ENCODE assay signal across 10 cellular contexts in genomic region chr11:95081412-95081811, GRCh38. TPM values are rescaled to one million over a fixed set of nuclear protein-coding genes. Genes with fewer than 3 reads are reported as not detected.
DNase-seq lines count a peak whose midpoint lies in the region; ATAC-seq and TF ChIP-seq lines count a peak whose summit lies in the region.
"Had no signal": no experiment of that assay in that cellular context is flagged by ENCODE, and none has a peak within 500 bp of the region (broad histone marks: within the 10 kb centered on the region; RNA-seq: fewer than 3 reads in every experiment).

No MANE protein-coding gene starts in this region.

- H3K27me3 ChIP-seq in neuron (ENCODE audit: insufficient read depth, low read length) (no peaks in the 10 kb centered on the region), upper lobe of left lung (no peaks in the 10 kb centered on the region)

- H3K36me3 ChIP-seq in neuron (ENCODE audit: insufficient read depth, low read length) (no peaks in the 10 kb centered on the region), upper lobe of left lung (no peaks in the 10 kb centered on the region)

- H3K27ac Mint-ChIP-seq in activated CD4-positive, alpha-beta T cell treated with anti-CD3 and anti-CD28 coated beads, Interleukin-2, amount 10 ng/mL, durations not matched to agents 24 days and 14 days, result peak overlapping the region; percentile 35
- no peak overlapping the region for H3K27ac Mint-ChIP-seq in activated CD4-positive, alpha-beta memory T cell treated with anti-CD3 and anti-CD28 coated beads for 36 hours
- no peak overlapping the region for H3K27ac Mint-ChIP-seq in activated naive CD4-positive, alpha-beta T cell treated with anti-CD3 and anti-CD28 coated beads, Interleukin-2, amount 50 U/mL, for 72 hours

- H3K9me3 Mint-ChIP-seq in activated CD4-positive, alpha-beta T cell treated with anti-CD3 and anti-CD28 coated beads, Interleukin-2, amount 10 ng/mL, durations not matched to agents 24 days and 14 days, result no peaks in the 10 kb centered on the region
- no peaks in the 10 kb centered on the region for H3K9me3 Mint-ChIP-seq in activated CD4-positive, alpha-beta memory T cell treated with anti-CD3 and anti-CD28 coated beads for 36 hours
- no peaks in the 10 kb centered on the region for H3K9me3 Mint-ChIP-seq in activated naive CD4-positive, alpha-beta T cell treated with anti-CD3 and anti-CD28 coated beads, Interleukin-2, amount 50 U/mL, for 72 hours

- H2AFZ ChIP-seq in neuron (ENCODE audit: low read depth, low read length), result peak overlapping the region; percentile 66

- H3K4me1 Mint-ChIP-seq in activated CD4-positive, alpha-beta T cell treated with anti-CD3 and anti-CD28 coated beads, Interleukin-2, amount 10 ng/mL, durations not matched to agents 24 days and 14 days, result peaks cover 50% of the 10 kb centered on the region
- peaks cover 43% of the 10 kb centered on the region for H3K4me1 Mint-ChIP-seq in activated CD4-positive, alpha-beta memory T cell treated with anti-CD3 and anti-CD28 coated beads for 36 hours (ENCODE audit: low read depth)

- POLR2A ChIA-PET in activated CD4-positive, alpha-beta memory T cell treated with anti-CD3 and anti-CD28 coated beads for 36 hours (lab: Charles Lee), result interaction anchor here (1.0 to 1.4 kb wide), 3 partner anchors 7 to 17 kb away, joined by 3 to 4 read pairs (median 3); partner anchors contain the start of gene ENDOD1

- no peak for TF ChIP-seq POLR2A in upper lobe of left lung (IDR thresholded peaks at IDR 0.05)

- H3K4me1 ChIP-seq in neuron (ENCODE audit: insufficient read depth, low read length) (peaks cover 11% of the 10 kb centered on the region), upper lobe of left lung (peaks cover 12 to 28% (median 19%) of the 10 kb centered on the region in 4 donors)

- no peak overlapping the region for H3K4me3 ChIP-seq in neuron (ENCODE audit: low read length)
- H3K4me3 ChIP-seq in upper lobe of left lung, result no peak overlapping the region

- H3K27me3 Mint-ChIP-seq in activated CD4-positive, alpha-beta T cell treated with anti-CD3 and anti-CD28 coated beads, Interleukin-2, amount 10 ng/mL, durations not matched to agents 24 days and 14 days, result no peaks in the 10 kb centered on the region
- no peaks in the 10 kb centered on the region for H3K27me3 Mint-ChIP-seq in activated CD4-positive, alpha-beta memory T cell treated with anti-CD3 and anti-CD28 coated beads for 36 hours

- 23 to 42% methylated on average over 3 to 4 of the region's 4 CpGs for WGBS in upper lobe of left lung, 2 donors

- DNase-seq in activated CD4-positive, alpha-beta T cell treated with anti-CD3 and anti-CD28 coated beads, Interleukin-2, amount 10 ng/mL, durations not matched to agents 24 days and 14 days, result no peak
- no peak for DNase-seq in activated CD4-positive, alpha-beta T cell treated with anti-CD3 and anti-CD28 coated beads for 4 hours
- DNase-seq in Right ventricle myocardium superior (peak; percentile 46), upper lobe of left lung (peak in 1 of 2 donors; percentile 40)
- DNase-seq in activated CD4-positive, alpha-beta memory T cell treated with anti-CD3 and anti-CD28 coated beads for 36 hours, result no peak
- DNase-seq in activated naive CD4-positive, alpha-beta T cell treated with anti-CD3 and anti-CD28 coated beads, Interleukin-2, amount 50 U/mL, for 72 hours (ENCODE audit: low spot score in 2 of 2), result no peak
- DNase-seq: NCI-H526 treated with DMSO at 0.1 percent for 48 hours had no signal

- TF ChIP-seq EP300 in upper lobe of left lung (IDR thresholded peaks at IDR 0.05), result peak in 1 of 4 donors; percentile 12

- H3K27ac ChIP-seq in upper lobe of left lung, result peak overlapping the region in 3 of 4 donors; percentile 42 to 78 (median 50)
- H3K27ac ChIP-seq: 22Rv1 had no signal

- H3K9me3 ChIP-seq in neuron (ENCODE audit: low read length) (no peaks in the 10 kb centered on the region), upper lobe of left lung (no peaks in the 10 kb centered on the region)

- H3K36me3 Mint-ChIP-seq in activated CD4-positive, alpha-beta T cell treated with anti-CD3 and anti-CD28 coated beads, Interleukin-2, amount 10 ng/mL, durations not matched to agents 24 days and 14 days (ENCODE audit: low read depth), result peaks cover 2% of the 10 kb centered on the region
- H3K36me3 Mint-ChIP-seq in activated CD4-positive, alpha-beta memory T cell treated with anti-CD3 and anti-CD28 coated beads for 36 hours, result peaks cover 2% of the 10 kb centered on the region
- H3K36me3 Mint-ChIP-seq in activated naive CD4-positive, alpha-beta T cell treated with anti-CD3 and anti-CD28 coated beads, Interleukin-2, amount 50 U/mL, for 72 hours, result no peaks in the 10 kb centered on the region

- no peak overlapping the region for H3K4me3 Mint-ChIP-seq in activated CD4-positive, alpha-beta T cell treated with anti-CD3 and anti-CD28 coated beads, Interleukin-2, amount 10 ng/mL, durations not matched to agents 24 days and 14 days
- no peak overlapping the region for H3K4me3 Mint-ChIP-seq in activated CD4-positive, alpha-beta memory T cell treated with anti-CD3 and anti-CD28 coated beads for 36 hours

- peak; percentile 70 for ATAC-seq in Right ventricle myocardium superior (ENCODE audit: poor library complexity)
- ATAC-seq in upper lobe of left lung (ENCODE audit: low FRiP score in 2 of 2), result peak in 1 of 2 donors; percentile 50
- ATAC-seq in HG03520 (IDR thresholded peaks at IDR 0.05; ENCODE audit: unreplicated experiment), result no peak
- ATAC-seq in activated naive CD4-positive, alpha-beta T cell treated with anti-CD3 and anti-CD28 coated beads, Interleukin-2, amount 50 U/mL, for 72 hours, result no peak

- CTCF ChIA-PET in activated CD4-positive, alpha-beta memory T cell treated with anti-CD3 and anti-CD28 coated beads for 36 hours (lab: Charles Lee), result interaction anchor here (1.1 to 8.9 kb wide), 4 partner anchors 12 to 624 kb away, joined by 3 to 111 read pairs (median 8); partner anchors contain the start of gene SRSF8

- TF ChIP-seq CTCF in upper lobe of left lung (IDR thresholded peaks at IDR 0.05), result no peak

- intact Hi-C loops in activated CD4-positive, alpha-beta T cell treated with anti-CD3 and anti-CD28 coated beads, Interleukin-2, amount 10 ng/mL, durations not matched to agents 24 days and 14 days (cut with micrococcal nuclease), result no loop called here
- intact Hi-C loops in Right ventricle myocardium superior (cut with DNase I), result no loop called here
- intact Hi-C loops in activated CD4-positive, alpha-beta memory T cell treated with anti-CD3 and anti-CD28 coated beads for 36 hours (cut with micrococcal nuclease), result loop anchor here (5.0 to 10.0 kb wide), 2 partner anchors 539 to 983 kb away; partner anchors contain the start of gene FUT4

RNA-seq across cellular contexts. Expression of gene ENDOD1, which starts 8.2 kb away (rescaled TPM):
- 34.1 and 34.3 TPM in 2 replicates for total RNA-seq in activated CD4-positive, alpha-beta T cell treated with anti-CD3 and anti-CD28 coated beads, Interleukin-2, amount 10 ng/mL, durations not matched to agents 24 days and 14 days
- total RNA-seq in Right ventricle myocardium superior, result 10.4 TPM
- 10 to 100 TPM; 15.7 to 37.3 (median 27.1) TPM for total RNA-seq in upper lobe of left lung
- 10 to 100 TPM; 25.9 TPM for total RNA-seq in activated CD4-positive, alpha-beta memory T cell treated with anti-CD3 and anti-CD28 coated beads for 36 hours
- total RNA-seq in activated naive CD4-positive, alpha-beta T cell treated with anti-CD3 and anti-CD28 coated beads, Interleukin-2, amount 50 U/mL, for 72 hours, result 10 to 100 TPM in 1 of 2 donors, 1 to 10 TPM in 1; 6.3 to 11.4 TPM

RNA-seq across cellular contexts. Expression of gene SRSF8, which starts 14.7 kb away (rescaled TPM):
- 45.9 and 46.0 TPM in 2 replicates for total RNA-seq in activated CD4-positive, alpha-beta T cell treated with anti-CD3 and anti-CD28 coated beads, Interleukin-2, amount 10 ng/mL, durations not matched to agents 24 days and 14 days
- total RNA-seq in Right ventricle myocardium superior (18.2 TPM), upper lobe of left lung (10 to 100 TPM; 16.8 to 42.9 (median 35.7) TPM)
- total RNA-seq in activated CD4-positive, alpha-beta memory T cell treated with anti-CD3 and anti-CD28 coated beads for 36 hours, result 10 to 100 TPM; 31.1 to 32.2 TPM
- total RNA-seq in activated naive CD4-positive, alpha-beta T cell treated with anti-CD3 and anti-CD28 coated beads, Interleukin-2, amount 50 U/mL, for 72 hours, result 10 to 100 TPM; 19.5 to 25.4 TPM

RNA-seq across cellular contexts. Expression of gene KDM4F, which starts 32.2 kb away (rescaled TPM):
- not detected in 2 replicates for total RNA-seq in activated CD4-positive, alpha-beta T cell treated with anti-CD3 and anti-CD28 coated beads, Interleukin-2, amount 10 ng/mL, durations not matched to agents 24 days and 14 days
- total RNA-seq in Right ventricle myocardium superior (not detected), upper lobe of left lung (not detected)
- total RNA-seq in activated CD4-positive, alpha-beta memory T cell treated with anti-CD3 and anti-CD28 coated beads for 36 hours, result not detected
- total RNA-seq in activated naive CD4-positive, alpha-beta T cell treated with anti-CD3 and anti-CD28 coated beads, Interleukin-2, amount 50 U/mL, for 72 hours, result not detected

RNA-seq across cellular contexts. Expression of gene KDM4E, which starts 56.4 kb away (rescaled TPM):
- not detected in 2 replicates for total RNA-seq in activated CD4-positive, alpha-beta T cell treated with anti-CD3 and anti-CD28 coated beads, Interleukin-2, amount 10 ng/mL, durations not matched to agents 24 days and 14 days
- not detected for total RNA-seq in Right ventricle myocardium superior
- not detected for total RNA-seq in upper lobe of left lung
- not detected for total RNA-seq in activated CD4-positive, alpha-beta memory T cell treated with anti-CD3 and anti-CD28 coated beads for 36 hours
- total RNA-seq in activated naive CD4-positive, alpha-beta T cell treated with anti-CD3 and anti-CD28 coated beads, Interleukin-2, amount 50 U/mL, for 72 hours, result under 1 TPM in 1 of 2 donors, not detected in 1; 0.09 TPM
